9 cellular contexts compared by ENCODE assay signal in genomic region chr18:72700961-72701710, GRCh38.
DNase-seq lines count a peak whose midpoint lies in the region; ATAC-seq and TF ChIP-seq lines count a peak whose summit lies in the region.
"Had no signal": no experiment of that assay in that cellular context is flagged by ENCODE, and none has a peak within 500 bp of the region (broad histone marks: within the 10 kb centered on the region; RNA-seq: fewer than 3 reads in every experiment).

No MANE protein-coding gene starts in this region.

- H3K4me3 ChIP-seq in right lobe of liver (no peak overlapping the region), colonic mucosa (no peak overlapping the region), sigmoid colon (no peak overlapping the region)

- ATAC-seq in right lobe of liver = no peak
- ATAC-seq in GM18861 (IDR thresholded peaks at IDR 0.05; ENCODE audit: unreplicated experiment) = no peak

- H3K4me1 ChIP-seq in right lobe of liver = no peaks in the 10 kb centered on the region
- H3K4me1 ChIP-seq in colonic mucosa = no peaks in the 10 kb centered on the region
- H3K4me1 ChIP-seq in sigmoid colon = no peaks in the 10 kb centered on the region

- TF ChIP-seq CTCF in VCaP (conservative IDR thresholded peaks at IDR 0.05) (peak; percentile 80), right lobe of liver (IDR thresholded peaks at IDR 0.05) (peak; percentile 7 to 36 (median 21)), colonic mucosa (IDR thresholded peaks at IDR 0.05) (no peak), sigmoid colon (IDR thresholded peaks at IDR 0.05) (no peak)

- H3K27ac ChIP-seq in VCaP = no peak overlapping the region
- H3K27ac ChIP-seq in right lobe of liver = no peak overlapping the region
- H3K27ac ChIP-seq in colonic mucosa = no peak overlapping the region
- no peak overlapping the region for H3K27ac ChIP-seq in sigmoid colon

- intact Hi-C loops in right lobe of liver (cut with DNase I) (no loop called here), colonic mucosa (cut with DNase I) (no loop called here), sigmoid colon (cut with DNase I) (no loop called here)

- WGBS in right lobe of liver (ENCODE audit: insufficient coverage, low coverage, low lambda C conversion rate, missing lambda C conversion rate) = 10% methylated on average over 1 of the region's 1 CpG
- 19 to 21% methylated on average over 1 of the region's 1 CpG for WGBS in sigmoid colon, 2 donors

- TF ChIP-seq EP300 in sigmoid colon (IDR thresholded peaks at IDR 0.05) = no peak

- H3K9me3 ChIP-seq in right lobe of liver (no peaks in the 10 kb centered on the region), colonic mucosa (no peaks in the 10 kb centered on the region), sigmoid colon (no peaks in the 10 kb centered on the region)

- DNase-seq in DMS53 (lab: John Stamatoyannopoulos, UW) (peak; percentile 78), Kasumi-1 (lab: John Stamatoyannopoulos, UW) (peak; percentile 57 to 67), right lobe of liver (no peak), colonic mucosa (no peak), T1000 (lab: John Stamatoyannopoulos, UW) (no peak), sigmoid colon (no peak)
- DNase-seq: NCI-H226 had no signal

- no peak for TF ChIP-seq POLR2A in right lobe of liver (IDR thresholded peaks at IDR 0.05)
- no peak for TF ChIP-seq POLR2A in sigmoid colon (IDR thresholded peaks at IDR 0.05)

- H3K36me3 ChIP-seq in right lobe of liver = no peaks in the 10 kb centered on the region
- no peaks in the 10 kb centered on the region for H3K36me3 ChIP-seq in colonic mucosa
- H3K36me3 ChIP-seq in sigmoid colon = no peaks in the 10 kb centered on the region

- H3K9ac ChIP-seq in colonic mucosa (ENCODE audit: low read depth in 2 of 2, low read length in 2 of 2) = no peak overlapping the region

- H3K27me3 ChIP-seq in right lobe of liver (no peaks in the 10 kb centered on the region), colonic mucosa (no peaks in the 10 kb centered on the region), sigmoid colon (no peaks in the 10 kb centered on the region)

Comparison
In these comparisons a context has a peak if more than half of its experiments do, and no peak if none do; other contexts are left out.
1. DNase-seq: peak in DMS53 (single experiment) and Kasumi-1 (2 of 2); none in right lobe of liver (0 of 3), colonic mucosa (single experiment), T1000 (single experiment) and sigmoid colon (single experiment).
2. CTCF ChIP-seq: peak in VCaP (single experiment) and right lobe of liver (4 of 4); none in colonic mucosa (single experiment) and sigmoid colon (0 of 4).